Comparison of ENCODE assay signal across 14 cellular contexts in genomic region chr2:29239209-29239960, GRCh38.
"Had no signal": no experiment of that assay in that cellular context is flagged by ENCODE, and none has a peak within 500 bp of the region (broad histone marks: within the 10 kb centered on the region; RNA-seq: fewer than 3 reads in every experiment).

No MANE protein-coding gene starts in this region.

- H3K27me3 ChIP-seq: thyroid gland had no signal

- H3K27ac ChIP-seq: left ventricle myocardium inferior, stomach, thyroid gland, WERI-Rb-1 had no signal

- H3K9me3 ChIP-seq: left ventricle myocardium inferior, mucosa of descending colon, stomach, thyroid gland had no signal

- H3K36me3 ChIP-seq: left ventricle myocardium inferior, stomach, thyroid gland, WERI-Rb-1 had no signal

- DNase-seq: activated CD8-positive, alpha-beta memory T cell treated with anti-CD3 and anti-CD28 coated beads for 24 hours; activated gamma-delta T cell; effector CD8-positive, alpha-beta T cell; left ventricle myocardium inferior; stimulated activated CD4-positive, alpha-beta T cell treated with anti-CD3 and anti-CD28 coated beads, Interleukin-1b, Interleukin-23, amount 100 ng/mL, for 48 hours; stimulated activated naive B cell treated with anti-CD40 and anti-IgM and Interleukin-4, amounts not matched to agents 10 μg/mL and 1 μg/mL and 100 μg/mL, for 72 hours; stomach had no signal

- H3K4me3 ChIP-seq: left ventricle myocardium inferior, lung, mucosa of descending colon, stomach, thyroid gland had no signal

- H3K4me1 ChIP-seq: left ventricle myocardium inferior, stomach had no signal

- ATAC-seq: activated CD4-positive, CD25-positive, alpha-beta regulatory T cell treated with anti-CD3 and anti-CD28 coated beads, Interleukin-2, amount 50 U/mL, for 24 hours; mucosa of descending colon; natural killer cell treated with Interleukin-12 subunit alpha and Interleukin-12 subunit beta and Interleukin-15 and Interleukin-18, amount 100 ng/mL, for 72 hours; sciatic nerve; stimulated activated naive B cell treated with anti-CD40 and anti-IgM and Interleukin-4, amounts not matched to agents 10 μg/mL and 1 μg/mL and 100 μg/mL, for 72 hours had no signal
